Comparison of ENCODE assay signal across 9 cellular contexts in genomic region chr19:33902395-33902794, GRCh38.
"Had no signal": no experiment of that assay in that cellular context is flagged by ENCODE, and none has a peak within 500 bp of the region (broad histone marks: within the 10 kb centered on the region; RNA-seq: fewer than 3 reads in every experiment).

No MANE protein-coding gene starts in this region.

- DNase-seq: GM23248, GOT3, H7, IMR-90, KG1 had no signal

- ATAC-seq: HCT116 had no signal

- H3K36me3 ChIP-seq: HAP-1 had no signal

- H3K4me3 ChIP-seq: GM23248, HAP-1, K562 had no signal

- H3K27ac ChIP-seq: GM23248 had no signal

- FAIRE-seq: HTR-8/SVneo had no signal
